Comparison of ENCODE assay signal across 15 cellular contexts in genomic region chr16:74268372-74268782, GRCh38. TPM values are rescaled to one million over a fixed set of nuclear protein-coding genes. Genes with fewer than 3 reads are reported as not detected.
DNase-seq lines count a peak whose midpoint lies in the region; ATAC-seq and TF ChIP-seq lines count a peak whose summit lies in the region.
"Had no signal": no experiment of that assay in that cellular context is flagged by ENCODE, and none has a peak within 500 bp of the region (broad histone marks: within the 10 kb centered on the region; RNA-seq: fewer than 3 reads in every experiment).

No MANE protein-coding gene starts in this region.

- CTCF ChIA-PET in HEK293 (lab: Yijun Ruan, JAX) (interaction anchor here (1.0 kb wide), 1 partner anchor 204 kb away, joined by 3 read pairs; no protein-coding TSS in a partner anchor), IMR-90 (lab: Yijun Ruan, JAX) (no interaction called here)

- no peak overlapping the region for H2BK5ac ChIP-seq in IMR-90 (ENCODE audit: low read depth, low read length, poor library complexity, severe bottlenecking)

- POLR2A ChIA-PET in HEK293 (lab: Yijun Ruan, JAX) (no interaction called here), IMR-90 (lab: Charles Lee; ENCODE audit: unreplicated experiment) (no interaction called here)

- H3K9me1 ChIP-seq in IMR-90 (ENCODE audit: insufficient read depth, low read length): no peaks in the 10 kb centered on the region

- no peak overlapping the region for H3K14ac ChIP-seq in IMR-90 (replicated peaks; ENCODE audit: low read depth, low read length)

- H3K27me3 ChIP-seq in IMR-90 (ENCODE audit: control insufficient read depth, insufficient read depth, low read length) (no peaks in the 10 kb centered on the region; the same call in 1 of the 2 replicates), neuron (ENCODE audit: insufficient read depth, low read length) (no peaks in the 10 kb centered on the region), Karpas-422 (ENCODE audit: low read length) (no peaks in the 10 kb centered on the region)

- H2AK5ac ChIP-seq in IMR-90 (ENCODE audit: low read depth, low read length): no peak overlapping the region

- no peak overlapping the region for H3K4me3 ChIP-seq in HEK293 (ENCODE audit: low read depth, low read length)
- no peak overlapping the region for H3K4me3 ChIP-seq in IMR-90 (ENCODE audit: insufficient read depth, low read depth, low read length)
- H3K4me3 ChIP-seq in neuron (ENCODE audit: low read length): no peak overlapping the region
- no peak overlapping the region for H3K4me3 ChIP-seq in Karpas-422 (ENCODE audit: low read length)

- dilution Hi-C loops in IMR-90 (cut with HindIII; ENCODE audit: low sequenced_read_pairs, unreplicated experiment): no loop called here

- no peaks in the 10 kb centered on the region for H3K9me3 ChIP-seq in HEK293 (ENCODE audit: control insufficient read depth, insufficient read depth, low read depth, low read length)
- H3K9me3 ChIP-seq in IMR-90 (ENCODE audit: control insufficient read depth, insufficient read depth, low read length): no peaks in the 10 kb centered on the region
- no peaks in the 10 kb centered on the region for H3K9me3 ChIP-seq in neuron (ENCODE audit: low read length)
- H3K9me3 ChIP-seq in Karpas-422 (ENCODE audit: low read length): no peaks in the 10 kb centered on the region
- H3K9me3 ChIP-seq: BE2C had no signal

- no peak overlapping the region for H2BK20ac ChIP-seq in IMR-90 (ENCODE audit: low read depth, low read length)

- no TSS peak for BruUV-seq in IMR-90 (replicated peaks; lab: Mats Ljungman, UMichigan)

- H2BK15ac ChIP-seq in IMR-90 (ENCODE audit: low read depth, low read length): no peak overlapping the region

- H3K27ac ChIP-seq in HEK293 (ENCODE audit: extremely low read depth, low read depth, low read length): no peak overlapping the region
- no peak overlapping the region for H3K27ac ChIP-seq in IMR-90 (ENCODE audit: insufficient read depth, low read length)
- H3K27ac ChIP-seq in Karpas-422 (ENCODE audit: low read length): no peak overlapping the region

- intact Hi-C loops in IMR-90 (cut with micrococcal nuclease): no loop called here

- no peak overlapping the region for H4K91ac ChIP-seq in IMR-90 (ENCODE audit: insufficient read depth, low read depth, low read length)

- no peak overlapping the region for H4K5ac ChIP-seq in IMR-90 (ENCODE audit: low read depth, low read length)

- no peak for ATAC-seq in IMR-90 (ENCODE audit: low read depth)
- ATAC-seq: T-helper 17 cell had no signal

- no peak overlapping the region for H4K8ac ChIP-seq in IMR-90 (ENCODE audit: low read depth in 2 of 2, low read length in 2 of 2)

- H3K36me3 ChIP-seq in HEK293 (ENCODE audit: control insufficient read depth in 2 of 2, insufficient read depth in 1 of 2, low read length in 2 of 2) (no peaks in the 10 kb centered on the region), IMR-90 (ENCODE audit: control insufficient read depth, insufficient read depth, low read length) (no peaks in the 10 kb centered on the region), neuron (ENCODE audit: insufficient read depth, low read length) (no peaks in the 10 kb centered on the region), Karpas-422 (ENCODE audit: insufficient read depth, low read length) (no peaks in the 10 kb centered on the region)
- H3K36me3 ChIP-seq: BE2C had no signal

- no peak overlapping the region for H3K23ac ChIP-seq in IMR-90 (ENCODE audit: low read depth, low read length)

- WGBS in IMR-90 (ENCODE audit: extremely low coverage in 2 of 2, insufficient read length in 1 of 2), 2 experiments: no CpG with 5 or more reads among the region's 3 CpGs

- no peak for TF ChIP-seq RAD21 in IMR-90 (IDR thresholded peaks at IDR 0.05; ENCODE audit: low read length)

- H3K56ac ChIP-seq in IMR-90 (ENCODE audit: extremely low read depth, insufficient read depth, low read length): 0 out of 2 replicates have a peak overlapping the region, but pooled peaks have one; percentile 3

- no peaks in the 10 kb centered on the region for H4K20me1 ChIP-seq in IMR-90 (ENCODE audit: insufficient read depth, low read length)
- no peaks in the 10 kb centered on the region for H4K20me1 ChIP-seq in Karpas-422 (ENCODE audit: insufficient read depth, low read depth, low read length)

- in situ Hi-C loops in IMR-90 (cut with MboI; ENCODE audit: low sequenced_read_pairs) (no loop called here), ACHN (cut with HindIII; ENCODE audit: low pct_ligation_motif_present, low pct_unique_long_range_greater_than_20kb, low sequenced_read_pairs) (no loop called here)

- TF ChIP-seq POLR2A in IMR-90 (IDR thresholded peaks at IDR 0.05; ENCODE audit: low read depth, low read length): no peak

- no peak overlapping the region for H2AFZ ChIP-seq in IMR-90 (replicated peaks; ENCODE audit: low read length, poor library complexity)
- H2AFZ ChIP-seq in neuron (ENCODE audit: low read depth, low read length): peak overlapping the region; percentile 91
- no peak overlapping the region for H2AFZ ChIP-seq in Karpas-422 (ENCODE audit: low read length)

- H3K79me2 ChIP-seq in Karpas-422 (ENCODE audit: low read length): no peaks in the 10 kb centered on the region

- no peaks in the 10 kb centered on the region for H3K79me1 ChIP-seq in IMR-90 (ENCODE audit: low read depth in 1 of 2, low read length in 2 of 2)

- TF ChIP-seq CTCF in HEK293 (tag by site-specific recombination; IDR thresholded peaks at IDR 0.05): no peak
- no peak for TF ChIP-seq CTCF in IMR-90 (conservative IDR thresholded peaks at IDR 0.05; ENCODE audit: low read depth, low read length)

- no peak overlapping the region for H2AK9ac ChIP-seq in IMR-90 (replicated peaks; ENCODE audit: low read depth, low read length, poor library complexity)

- no peak for DNase-seq in IMR-90
- peak; percentile 1 for DNase-seq in SW480 (ENCODE audit: low spot score)
- DNase-seq in Karpas-422: no peak
- DNase-seq in effector CD8-positive, alpha-beta T cell (lab: John Stamatoyannopoulos, UW): no peak
- DNase-seq in ACHN: no peak
- DNase-seq: BE2C; Calu3; CD4-positive, alpha-beta T cell; DMS53; NCI-H524 treated with DMSO at 0.1 percent for 48 hours; OCI-M1; SIG-M5; T-helper 17 cell had no signal

- H3K9ac ChIP-seq in IMR-90 (ENCODE audit: low read depth, low read length) (no peak overlapping the region), Karpas-422 (ENCODE audit: low read length) (no peak overlapping the region)

- no peak overlapping the region for H3K18ac ChIP-seq in IMR-90 (ENCODE audit: low read depth, low read length)

- no peaks in the 10 kb centered on the region for H3K9me2 ChIP-seq in Karpas-422 (replicated peaks; ENCODE audit: insufficient read depth, low read length)

- peaks cover 8% of the 10 kb centered on the region; the same call in 1 of the 2 replicates for H3K4me1 ChIP-seq in HEK293 (ENCODE audit: control insufficient read depth, insufficient read depth, low read length)
- no peaks in the 10 kb centered on the region for H3K4me1 ChIP-seq in IMR-90 (ENCODE audit: control insufficient read depth, insufficient read depth, low read length)
- H3K4me1 ChIP-seq in neuron (ENCODE audit: insufficient read depth, low read length): peaks cover 5% of the 10 kb centered on the region
- no peaks in the 10 kb centered on the region for H3K4me1 ChIP-seq in Karpas-422 (ENCODE audit: low read length)
- H3K4me1 ChIP-seq: BE2C had no signal

- H2BK120ac ChIP-seq in IMR-90 (ENCODE audit: low read depth, low read length): no peak overlapping the region

- H3K4ac ChIP-seq in IMR-90 (ENCODE audit: low read depth, low read length): no peak overlapping the region

- H3K4me2 ChIP-seq in IMR-90 (ENCODE audit: low read depth, low read length) (no peak overlapping the region), Karpas-422 (ENCODE audit: low read depth, low read length, poor library complexity, severe bottlenecking) (no peak overlapping the region)

TF ChIP-seq in HEK293, 187 proteins besides CTCF, POLR2A, EP300 and RAD21 (continues in another document):
- TF ChIP-seq TRIM28 (IDR thresholded peaks at IDR 0.05; ENCODE audit: borderline replicate concordance, low read length) (peak; percentile 55; the same call in 1 of the 2 replicates), ZNF843 (tag by site-specific recombination; IDR thresholded peaks at IDR 0.05) (peak; percentile 54; the same call in 1 of the 2 replicates), ZSCAN30 (tag by site-specific recombination; IDR thresholded peaks at IDR 0.05) (peak; percentile 46; the same call in 1 of the 2 replicates), BCL6B (tag by site-specific recombination; IDR thresholded peaks at IDR 0.05) (no peak)

TF ChIP-seq in IMR-90, 13 proteins besides CTCF, POLR2A, EP300 and RAD21:
- TF ChIP-seq RCOR1 (IDR thresholded peaks at IDR 0.05; ENCODE audit: insufficient replicate concordance, low read length) (no peak), CHD1 (IDR thresholded peaks at IDR 0.05; ENCODE audit: low read depth, low read length) (no peak), RFX5 (IDR thresholded peaks at IDR 0.05; ENCODE audit: low read depth, low read length) (no peak), NFE2L2 (IDR thresholded peaks at IDR 0.05; ENCODE audit: low read depth, low read length) (no peak), MAZ (IDR thresholded peaks at IDR 0.05; ENCODE audit: borderline replicate concordance, low read depth, low read length) (no peak), BHLHE40 (IDR thresholded peaks at IDR 0.05; ENCODE audit: low read depth, low read length) (no peak), FOS (IDR thresholded peaks at IDR 0.05; ENCODE audit: low read depth, low read length) (no peak), MAFK (IDR thresholded peaks at IDR 0.05; ENCODE audit: low read depth, low read length) (no peak), USF2 (IDR thresholded peaks at IDR 0.05; ENCODE audit: low read depth, low read length) (no peak), MXI1 (IDR thresholded peaks at IDR 0.05; ENCODE audit: borderline replicate concordance, low read depth, low read length) (no peak), SMC3 (IDR thresholded peaks at IDR 0.05; ENCODE audit: low read depth, low read length) (no peak), CEBPB (IDR thresholded peaks at IDR 0.05; ENCODE audit: low read depth, low read length) (no peak)
TF ChIP-seq in IMR-90: peak in this region for 0.

RNA-seq across cellular contexts. Expression of gene PSMD7, which starts 28.2 kb away (rescaled TPM):
- total RNA-seq in IMR-90 (2012; rRNA removed): 80.8 and 124 TPM in 2 replicates
- 94.2 and 98.3 TPM in 2 replicates for polyA plus RNA-seq in IMR-90 (2012; rRNA removed)
- 30.9 and 50.1 TPM in 2 replicates for polyA plus RNA-seq in IMR-90 (2012; cell fraction: cytosol; rRNA removed)
- 19.5 and 64.5 TPM in 2 replicates for polyA plus RNA-seq in IMR-90 (2012; cell fraction: nucleus; rRNA removed; ENCODE audit: low replicate concordance)
- total RNA-seq in Karpas-422 (2014; rRNA removed; shearing (Covaris generic); ENCODE audit: low replicate concordance): 50.1 and 56.2 TPM in 2 replicates
